Comparison of ENCODE assay signal across 8 cellular contexts in the genomic region with DNA sequence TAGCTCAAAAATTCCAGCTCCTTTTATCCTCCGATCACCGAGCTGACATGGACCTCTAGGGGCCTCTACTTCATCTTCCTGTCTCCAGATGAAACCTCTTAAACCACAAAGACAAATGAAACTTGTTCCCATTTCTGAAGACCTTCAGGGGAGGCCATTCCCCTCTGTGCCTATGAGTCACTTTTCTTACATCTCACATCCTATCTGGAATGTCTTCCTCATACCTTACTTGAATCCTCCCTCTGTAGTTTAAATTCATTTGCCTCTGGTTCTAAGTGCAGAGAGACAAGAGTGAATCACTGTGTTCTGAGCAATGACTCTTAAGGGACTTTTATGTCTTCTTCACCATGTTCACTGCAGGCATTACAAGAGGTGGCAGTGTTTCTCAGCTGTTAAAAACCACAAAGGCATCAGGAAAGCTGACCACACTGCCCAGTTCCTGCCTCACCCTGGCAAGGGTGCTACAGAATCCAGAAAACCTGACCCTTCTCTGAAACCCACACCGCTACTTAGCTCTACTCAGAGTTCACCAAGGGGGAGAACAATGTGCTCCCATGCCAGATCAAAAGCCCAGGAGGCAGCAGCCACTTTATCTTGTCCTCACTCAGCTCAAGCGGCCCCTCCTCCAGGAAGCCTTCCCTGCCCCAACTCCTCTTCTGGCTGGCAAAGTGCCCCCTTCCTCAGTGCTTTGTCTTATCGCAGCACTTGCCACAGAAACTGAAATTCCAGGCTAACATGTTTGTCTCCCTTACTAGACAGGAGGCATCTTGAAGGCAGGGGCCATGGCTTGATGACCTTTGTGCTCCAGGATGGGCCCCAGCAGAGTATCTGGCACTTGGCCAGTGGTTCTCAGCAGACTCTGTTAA. TPM values are rescaled to one million over a fixed set of nuclear protein-coding genes. Genes with fewer than 3 reads are reported as not detected.
DNase-seq lines count a peak whose midpoint lies in the region; ATAC-seq and TF ChIP-seq lines count a peak whose summit lies in the region.

No MANE protein-coding gene starts in this region.

- H3F3A ChIP-seq in Loucy (ENCODE audit: low read depth) = no peaks in the 10 kb centered on the region

- H3K4me3 ChIP-seq in CD8-positive, alpha-beta memory T cell (ENCODE audit: low read length) = no peak overlapping the region
- H3K4me3 ChIP-seq in Loucy (ENCODE audit: low read length, poor library complexity, severe bottlenecking) (peak overlapping the region; percentile 42), brain microvascular endothelial cell (ENCODE audit: low read depth, low read length) (no peak overlapping the region), right lobe of liver (no peak overlapping the region)

- H3K36me3 Mint-ChIP-seq in CD8-positive, alpha-beta memory T cell = peaks cover 0 to 1% (median 1%) of the 10 kb centered on the region in 3 donors
- H3K36me3 Mint-ChIP-seq in type B pancreatic cell = no peaks in the 10 kb centered on the region

- no peaks in the 10 kb centered on the region for H3K36me3 ChIP-seq in CD8-positive, alpha-beta memory T cell (ENCODE audit: insufficient read depth, low read length)
- H3K36me3 ChIP-seq in Loucy (ENCODE audit: insufficient read depth, low read length) (no peaks in the 10 kb centered on the region), brain microvascular endothelial cell (replicated peaks) (no peaks in the 10 kb centered on the region), right lobe of liver (no peaks in the 10 kb centered on the region)

- H3K27ac Mint-ChIP-seq in CD8-positive, alpha-beta memory T cell = peak overlapping the region in 4 of 8 donors; percentile 2 to 80 (median 34)
- H3K27ac Mint-ChIP-seq in type B pancreatic cell = peak overlapping the region; percentile 94

- H3K9me2 ChIP-seq in Loucy (replicated peaks; ENCODE audit: low read depth, low read length) = no peaks in the 10 kb centered on the region

- H3K4me1 Mint-ChIP-seq in CD8-positive, alpha-beta memory T cell = peaks cover 22 to 36% (median 31%) of the 10 kb centered on the region in 3 donors
- H3K4me1 Mint-ChIP-seq in type B pancreatic cell (ENCODE audit: unreplicated experiment) = peaks cover 64% of the 10 kb centered on the region

- no peaks in the 10 kb centered on the region for H3K27me3 ChIP-seq in CD8-positive, alpha-beta memory T cell (ENCODE audit: insufficient read depth, low read length, poor library complexity, severe bottlenecking)
- no peaks in the 10 kb centered on the region for H3K27me3 ChIP-seq in Loucy (ENCODE audit: insufficient read depth, low read length, poor library complexity, severe bottlenecking)
- no peaks in the 10 kb centered on the region for H3K27me3 ChIP-seq in brain microvascular endothelial cell (replicated peaks)
- H3K27me3 ChIP-seq in right lobe of liver = no peaks in the 10 kb centered on the region

- H3K79me2 ChIP-seq in Loucy (ENCODE audit: insufficient read depth, low read length) = no peaks in the 10 kb centered on the region

- POLR2A ChIA-PET in CD8-positive, alpha-beta memory T cell (lab: Charles Lee) = interaction anchor here (0.6 kb wide), 1 partner anchor 10 kb away, joined by 8 read pairs; no protein-coding TSS in a partner anchor

- 72% methylated on average over 3 of the region's 5 CpGs for whole genome bisulfite sequencing in right lobe of liver (ENCODE audit: insufficient coverage, low coverage, low lambda C conversion rate, missing lambda C conversion rate)

- peak overlapping the region in 5 of 7 donors; percentile 7 to 49 (median 7) for H3K4me3 Mint-ChIP-seq in CD8-positive, alpha-beta memory T cell
- peak overlapping the region; percentile 54 for H3K4me3 Mint-ChIP-seq in type B pancreatic cell

- no peaks in the 10 kb centered on the region for H3K9me3 Mint-ChIP-seq in CD8-positive, alpha-beta memory T cell
- H3K9me3 Mint-ChIP-seq in type B pancreatic cell = no peaks in the 10 kb centered on the region

- no peaks in the 10 kb centered on the region for H3K9me3 ChIP-seq in CD8-positive, alpha-beta memory T cell (ENCODE audit: low read length)
- no peaks in the 10 kb centered on the region for H3K9me3 ChIP-seq in Loucy (ENCODE audit: insufficient read depth, low read depth, low read length)
- no peaks in the 10 kb centered on the region for H3K9me3 ChIP-seq in right lobe of liver

- H3K27ac ChIP-seq in CD8-positive, alpha-beta memory T cell (ENCODE audit: low read depth, low read length) = no peak overlapping the region
- H3K27ac ChIP-seq in brain microvascular endothelial cell (peak overlapping the region; percentile 66), right lobe of liver (peak overlapping the region in 2 of 3 donors; percentile 33 to 57)

- no peak for DNase-seq in CD8-positive, alpha-beta memory T cell
- DNase-seq in brain microvascular endothelial cell (peak; percentile 66), right lobe of liver (no peak), type B pancreatic cell (ENCODE audit: extremely low spot score, unreplicated experiment) (no peak)

- CTCF ChIA-PET in CD8-positive, alpha-beta memory T cell (lab: Charles Lee) = interaction anchor here (0.7 to 1.5 kb wide), 4 partner anchors 10 to 57 kb away, joined by 3 to 5 read pairs (median 3); no protein-coding TSS in a partner anchor

- H3K27me3 Mint-ChIP-seq in CD8-positive, alpha-beta memory T cell = peaks cover 4 to 7% of the 10 kb centered on the region in 2 donors
- no peaks in the 10 kb centered on the region for H3K27me3 Mint-ChIP-seq in type B pancreatic cell

- H3K9ac ChIP-seq in Loucy (ENCODE audit: low read depth, low read length, poor library complexity, severe bottlenecking) = peak overlapping the region; percentile 45

- ATAC-seq in right lobe of liver (peak in 1 of 4 donors; percentile 3), GM21529 (IDR thresholded peaks at IDR 0.05; ENCODE audit: unreplicated experiment) (no peak), HG02885 (IDR thresholded peaks at IDR 0.05; ENCODE audit: poor library complexity, unreplicated experiment) (no peak), HG03039 (IDR thresholded peaks at IDR 0.05; ENCODE audit: unreplicated experiment) (no peak)

- H2AFZ ChIP-seq in Loucy (ENCODE audit: low read length) = no peak overlapping the region

- intact Hi-C loops in right lobe of liver (cut with DNase I) = no loop called here

- peak overlapping the region; percentile 79 for H3K4me2 ChIP-seq in Loucy (ENCODE audit: low read depth, low read length, poor library complexity, severe bottlenecking)

- H3K4me1 ChIP-seq in CD8-positive, alpha-beta memory T cell (ENCODE audit: insufficient read depth, low read length) = peaks cover 22% of the 10 kb centered on the region
- H3K4me1 ChIP-seq in Loucy (ENCODE audit: insufficient read depth, low read length, poor library complexity, severe bottlenecking) = peaks cover 71% of the 10 kb centered on the region
- H3K4me1 ChIP-seq in right lobe of liver = peaks cover 0 to 36% (median 7%) of the 10 kb centered on the region in 4 donors

- no peaks in the 10 kb centered on the region for H4K20me1 ChIP-seq in Loucy (ENCODE audit: insufficient read depth, low read length, poor library complexity, severe bottlenecking)

- in situ Hi-C loops in brain microvascular endothelial cell (cut with HindIII; ENCODE audit: low pct_ligation_motif_present, low sequenced_read_pairs) = no loop called here

- TF ChIP-seq POLR2A in right lobe of liver (IDR thresholded peaks at IDR 0.05) = no peak

- TF ChIP-seq CTCF in Loucy (conservative IDR thresholded peaks at IDR 0.05; ENCODE audit: low read length) (0 out of 2 replicates have a peak, but pooled peaks have one; percentile 27), brain microvascular endothelial cell (IDR thresholded peaks at IDR 0.05; ENCODE audit: low read depth, low read length, missing control alignments) (no peak), right lobe of liver (IDR thresholded peaks at IDR 0.05) (no peak), type B pancreatic cell (conservative IDR thresholded peaks at IDR 0.05) (no peak)

RNA-seq across cellular contexts. Expression of a gene that starts 6.4 kb away (rescaled TPM):
- under 1 TPM; 0.33 to 0.73 TPM for total RNA-seq in CD8-positive, alpha-beta memory T cell
- polyA plus RNA-seq in CD8-positive, alpha-beta memory T cell = not detected
- 1 to 10 TPM; 4.0 to 8.5 (median 5.5) TPM for total RNA-seq in right lobe of liver
- 29.8 and 31.3 TPM in 2 replicates for total RNA-seq in type B pancreatic cell (ENCODE audit: low replicate concordance)

RNA-seq across cellular contexts. Expression of a gene that starts 39.3 kb away (rescaled TPM):
- 10 to 100 TPM; 29.1 to 29.5 TPM for total RNA-seq in CD8-positive, alpha-beta memory T cell
- polyA plus RNA-seq in CD8-positive, alpha-beta memory T cell = 50.8 TPM
- total RNA-seq in right lobe of liver = 10 to 100 TPM; 13.0 to 19.3 (median 14.6) TPM
- 53.3 and 73.2 TPM in 2 replicates for total RNA-seq in type B pancreatic cell (ENCODE audit: low replicate concordance)

RNA-seq across cellular contexts. Expression of a gene that starts 58.3 kb away (rescaled TPM):
- total RNA-seq in CD8-positive, alpha-beta memory T cell = 100 to 1,000 TPM; 469 to 492 TPM
- 50.6 TPM for polyA plus RNA-seq in CD8-positive, alpha-beta memory T cell
- total RNA-seq in right lobe of liver (10 to 100 TPM; 55.7 to 92.0 (median 80.0) TPM), type B pancreatic cell (ENCODE audit: low replicate concordance) (200 and 306 TPM in 2 replicates)
